ENCODE assay signal across 1 cellular context in the genomic region with DNA sequence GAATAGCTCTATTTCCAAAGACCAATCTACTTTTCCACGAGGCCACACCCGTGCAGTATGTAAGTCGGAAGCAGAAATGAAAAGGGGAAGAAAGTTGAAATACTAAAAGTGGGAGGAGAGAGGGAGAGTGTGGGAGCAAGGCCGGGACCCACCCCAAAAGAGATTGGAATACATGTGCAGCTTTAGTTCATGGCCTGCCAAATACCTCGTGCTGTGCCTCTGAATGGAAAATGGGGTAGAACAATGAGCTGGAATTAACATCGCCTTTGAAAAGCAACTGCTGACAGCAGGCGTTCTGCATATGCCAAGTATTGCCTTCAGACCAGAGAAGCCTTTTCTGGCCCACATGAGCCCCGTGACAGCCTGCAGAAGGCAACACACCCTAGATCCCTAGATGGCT.
A peak's percentile ranks its signal among the peaks of the same experiment; 100 is the strongest.
TF ChIP-seq lines count a peak whose summit lies in the region.

No MANE protein-coding gene starts in this region.

TF ChIP-seq in H1, 55 proteins besides CTCF, POLR2A, EP300 and RAD21:
- TF ChIP-seq CHD2 (IDR thresholded peaks at IDR 0.05; ENCODE audit: low read length) (no peak), CHD1 (IDR thresholded peaks at IDR 0.05; ENCODE audit: low read depth, low read length) (no peak), CREB1 (IDR thresholded peaks at IDR 0.05) (0 out of 2 replicates have a peak, but pooled peaks have one; percentile 36), RXRA (IDR thresholded peaks at IDR 0.05; ENCODE audit: insufficient read depth, low read depth, low read length) (no peak), HDAC6 (IDR thresholded peaks at IDR 0.05; ENCODE audit: low read depth, low read length) (no peak), TEAD4 (IDR thresholded peaks at IDR 0.05; ENCODE audit: low read depth, low read length) (peak; percentile 87), POLR2AphosphoS5 (IDR thresholded peaks at IDR 0.05; ENCODE audit: low read depth, low read length) (no peak), TAF1 (IDR thresholded peaks at IDR 0.05; ENCODE audit: low read depth, low read length) (no peak), BACH1 (IDR thresholded peaks at IDR 0.05; ENCODE audit: low read length) (no peak), HDAC2 (IDR thresholded peaks at IDR 0.05; ENCODE audit: borderline replicate concordance in 1 of 2, low read depth in 2 of 2, low read length in 2 of 2) (no peak), PHF8 (conservative IDR thresholded peaks at IDR 0.05; ENCODE audit: low read depth, low read length) (no peak), CBX8 (IDR thresholded peaks at IDR 0.05; ENCODE audit: borderline replicate concordance, low read depth, low read length) (no peak), GABPA (IDR thresholded peaks at IDR 0.05; ENCODE audit: borderline replicate concordance, insufficient read depth, low read length) (no peak), KDM1A (IDR thresholded peaks at IDR 0.05; ENCODE audit: borderline replicate concordance, low read length) (no peak), NANOG (IDR thresholded peaks at IDR 0.05; ENCODE audit: insufficient read depth, low read depth, low read length, poor library complexity, severe bottlenecking) (peak; percentile 99), ZNF274 (IDR thresholded peaks at IDR 0.05; ENCODE audit: borderline replicate concordance, extremely low read depth, low read length) (no peak), MAFK (IDR thresholded peaks at IDR 0.05; ENCODE audit: low read depth, low read length) (no peak), SUZ12 (IDR thresholded peaks at IDR 0.05; ENCODE audit: low read length) (no peak), SP1 (IDR thresholded peaks at IDR 0.05; ENCODE audit: low read depth, low read length) (no peak), KDM5A (IDR thresholded peaks at IDR 0.05; ENCODE audit: low read length) (no peak), YY1 (IDR thresholded peaks at IDR 0.05; ENCODE audit: low read depth, low read length) (peak; percentile 36; the same call in 1 of the 2 replicates), SP4 (IDR thresholded peaks at IDR 0.05; ENCODE audit: low read length) (0 out of 2 replicates have a peak, but pooled peaks have one; percentile 41), TAF7 (optimal IDR thresholded peaks at IDR 0.05; ENCODE audit: borderline replicate concordance, low read depth, low read length) (no peak), SAP30 (IDR thresholded peaks at IDR 0.05; ENCODE audit: insufficient read depth, insufficient replicate concordance, low read length) (no peak), SRF (IDR thresholded peaks at IDR 0.05; ENCODE audit: low read depth, low read length) (no peak), JUND (IDR thresholded peaks at IDR 0.05; ENCODE audit: low read length) (no peak), NRF1 (IDR thresholded peaks at IDR 0.05; ENCODE audit: low read depth, low read length) (no peak), TBP (IDR thresholded peaks at IDR 0.05; ENCODE audit: low read depth, low read length) (no peak), BCL11A (IDR thresholded peaks at IDR 0.05; ENCODE audit: low read depth in 2 of 2, low read length in 2 of 2) (no peak), RFX5 (IDR thresholded peaks at IDR 0.05; ENCODE audit: borderline replicate concordance, low read depth, low read length) (no peak), TCF12 (IDR thresholded peaks at IDR 0.05; ENCODE audit: low read depth, low read length) (no peak), CBX5 (IDR thresholded peaks at IDR 0.05; ENCODE audit: low read depth, low read length) (no peak), SIN3A (conservative IDR thresholded peaks at IDR 0.05 in 1 of 2, IDR thresholded peaks at IDR 0.05 in 1 of 2; ENCODE audit: low read depth in 1 of 2, low read length in 2 of 2) (peak in 1 of 2 experiments; percentile 66; a peak in 1 of 4 replicates), SP2 (IDR thresholded peaks at IDR 0.05; ENCODE audit: low read length) (no peak), RBBP5 (IDR thresholded peaks at IDR 0.05; ENCODE audit: borderline replicate concordance, low read depth, low read length) (no peak), CTBP2 (IDR thresholded peaks at IDR 0.05; ENCODE audit: borderline replicate concordance, insufficient read depth, insufficient read length, low read length) (peak; percentile 89), JUN (IDR thresholded peaks at IDR 0.05; ENCODE audit: low read depth, low read length) (no peak), GTF2F1 (IDR thresholded peaks at IDR 0.05; ENCODE audit: borderline replicate concordance, low read depth, low read length) (no peak), SIRT6 (IDR thresholded peaks at IDR 0.05; ENCODE audit: low read length) (no peak), BRCA1 (IDR thresholded peaks at IDR 0.05; ENCODE audit: low read depth, low read length) (no peak), POU5F1 (IDR thresholded peaks at IDR 0.05; ENCODE audit: low read depth, low read length) (no peak), CEBPB (IDR thresholded peaks at IDR 0.05; ENCODE audit: low read depth, low read length) (no peak), EZH2 (IDR thresholded peaks at IDR 0.05; ENCODE audit: low read depth, low read length, severe bottlenecking) (no peak), KDM4A (IDR thresholded peaks at IDR 0.05; ENCODE audit: low read depth, low read length, severe bottlenecking) (no peak), RNF2 (IDR thresholded peaks at IDR 0.05; ENCODE audit: borderline replicate concordance, low read depth, low read length, missing control alignments, poor library complexity, severe bottlenecking) (no peak)
- TF ChIP-seq, protein P1, sequence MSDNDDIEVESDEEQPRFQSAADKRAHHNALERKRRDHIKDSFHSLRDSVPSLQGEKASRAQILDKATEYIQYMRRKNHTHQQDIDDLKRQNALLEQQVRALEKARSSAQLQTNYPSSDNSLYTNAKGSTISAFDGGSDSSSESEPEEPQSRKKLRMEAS (IDR thresholded peaks at IDR 0.05) = peak; percentile 83
- TF ChIP-seq, protein P2, sequence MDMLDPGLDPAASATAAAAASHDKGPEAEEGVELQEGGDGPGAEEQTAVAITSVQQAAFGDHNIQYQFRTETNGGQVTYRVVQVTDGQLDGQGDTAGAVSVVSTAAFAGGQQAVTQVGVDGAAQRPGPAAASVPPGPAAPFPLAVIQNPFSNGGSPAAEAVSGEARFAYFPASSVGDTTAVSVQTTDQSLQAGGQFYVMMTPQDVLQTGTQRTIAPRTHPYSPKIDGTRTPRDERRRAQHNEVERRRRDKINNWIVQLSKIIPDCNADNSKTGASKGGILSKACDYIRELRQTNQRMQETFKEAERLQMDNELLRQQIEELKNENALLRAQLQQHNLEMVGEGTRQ (IDR thresholded peaks at IDR 0.05; ENCODE audit: low read length) = no peak
- TF ChIP-seq, protein P3, sequence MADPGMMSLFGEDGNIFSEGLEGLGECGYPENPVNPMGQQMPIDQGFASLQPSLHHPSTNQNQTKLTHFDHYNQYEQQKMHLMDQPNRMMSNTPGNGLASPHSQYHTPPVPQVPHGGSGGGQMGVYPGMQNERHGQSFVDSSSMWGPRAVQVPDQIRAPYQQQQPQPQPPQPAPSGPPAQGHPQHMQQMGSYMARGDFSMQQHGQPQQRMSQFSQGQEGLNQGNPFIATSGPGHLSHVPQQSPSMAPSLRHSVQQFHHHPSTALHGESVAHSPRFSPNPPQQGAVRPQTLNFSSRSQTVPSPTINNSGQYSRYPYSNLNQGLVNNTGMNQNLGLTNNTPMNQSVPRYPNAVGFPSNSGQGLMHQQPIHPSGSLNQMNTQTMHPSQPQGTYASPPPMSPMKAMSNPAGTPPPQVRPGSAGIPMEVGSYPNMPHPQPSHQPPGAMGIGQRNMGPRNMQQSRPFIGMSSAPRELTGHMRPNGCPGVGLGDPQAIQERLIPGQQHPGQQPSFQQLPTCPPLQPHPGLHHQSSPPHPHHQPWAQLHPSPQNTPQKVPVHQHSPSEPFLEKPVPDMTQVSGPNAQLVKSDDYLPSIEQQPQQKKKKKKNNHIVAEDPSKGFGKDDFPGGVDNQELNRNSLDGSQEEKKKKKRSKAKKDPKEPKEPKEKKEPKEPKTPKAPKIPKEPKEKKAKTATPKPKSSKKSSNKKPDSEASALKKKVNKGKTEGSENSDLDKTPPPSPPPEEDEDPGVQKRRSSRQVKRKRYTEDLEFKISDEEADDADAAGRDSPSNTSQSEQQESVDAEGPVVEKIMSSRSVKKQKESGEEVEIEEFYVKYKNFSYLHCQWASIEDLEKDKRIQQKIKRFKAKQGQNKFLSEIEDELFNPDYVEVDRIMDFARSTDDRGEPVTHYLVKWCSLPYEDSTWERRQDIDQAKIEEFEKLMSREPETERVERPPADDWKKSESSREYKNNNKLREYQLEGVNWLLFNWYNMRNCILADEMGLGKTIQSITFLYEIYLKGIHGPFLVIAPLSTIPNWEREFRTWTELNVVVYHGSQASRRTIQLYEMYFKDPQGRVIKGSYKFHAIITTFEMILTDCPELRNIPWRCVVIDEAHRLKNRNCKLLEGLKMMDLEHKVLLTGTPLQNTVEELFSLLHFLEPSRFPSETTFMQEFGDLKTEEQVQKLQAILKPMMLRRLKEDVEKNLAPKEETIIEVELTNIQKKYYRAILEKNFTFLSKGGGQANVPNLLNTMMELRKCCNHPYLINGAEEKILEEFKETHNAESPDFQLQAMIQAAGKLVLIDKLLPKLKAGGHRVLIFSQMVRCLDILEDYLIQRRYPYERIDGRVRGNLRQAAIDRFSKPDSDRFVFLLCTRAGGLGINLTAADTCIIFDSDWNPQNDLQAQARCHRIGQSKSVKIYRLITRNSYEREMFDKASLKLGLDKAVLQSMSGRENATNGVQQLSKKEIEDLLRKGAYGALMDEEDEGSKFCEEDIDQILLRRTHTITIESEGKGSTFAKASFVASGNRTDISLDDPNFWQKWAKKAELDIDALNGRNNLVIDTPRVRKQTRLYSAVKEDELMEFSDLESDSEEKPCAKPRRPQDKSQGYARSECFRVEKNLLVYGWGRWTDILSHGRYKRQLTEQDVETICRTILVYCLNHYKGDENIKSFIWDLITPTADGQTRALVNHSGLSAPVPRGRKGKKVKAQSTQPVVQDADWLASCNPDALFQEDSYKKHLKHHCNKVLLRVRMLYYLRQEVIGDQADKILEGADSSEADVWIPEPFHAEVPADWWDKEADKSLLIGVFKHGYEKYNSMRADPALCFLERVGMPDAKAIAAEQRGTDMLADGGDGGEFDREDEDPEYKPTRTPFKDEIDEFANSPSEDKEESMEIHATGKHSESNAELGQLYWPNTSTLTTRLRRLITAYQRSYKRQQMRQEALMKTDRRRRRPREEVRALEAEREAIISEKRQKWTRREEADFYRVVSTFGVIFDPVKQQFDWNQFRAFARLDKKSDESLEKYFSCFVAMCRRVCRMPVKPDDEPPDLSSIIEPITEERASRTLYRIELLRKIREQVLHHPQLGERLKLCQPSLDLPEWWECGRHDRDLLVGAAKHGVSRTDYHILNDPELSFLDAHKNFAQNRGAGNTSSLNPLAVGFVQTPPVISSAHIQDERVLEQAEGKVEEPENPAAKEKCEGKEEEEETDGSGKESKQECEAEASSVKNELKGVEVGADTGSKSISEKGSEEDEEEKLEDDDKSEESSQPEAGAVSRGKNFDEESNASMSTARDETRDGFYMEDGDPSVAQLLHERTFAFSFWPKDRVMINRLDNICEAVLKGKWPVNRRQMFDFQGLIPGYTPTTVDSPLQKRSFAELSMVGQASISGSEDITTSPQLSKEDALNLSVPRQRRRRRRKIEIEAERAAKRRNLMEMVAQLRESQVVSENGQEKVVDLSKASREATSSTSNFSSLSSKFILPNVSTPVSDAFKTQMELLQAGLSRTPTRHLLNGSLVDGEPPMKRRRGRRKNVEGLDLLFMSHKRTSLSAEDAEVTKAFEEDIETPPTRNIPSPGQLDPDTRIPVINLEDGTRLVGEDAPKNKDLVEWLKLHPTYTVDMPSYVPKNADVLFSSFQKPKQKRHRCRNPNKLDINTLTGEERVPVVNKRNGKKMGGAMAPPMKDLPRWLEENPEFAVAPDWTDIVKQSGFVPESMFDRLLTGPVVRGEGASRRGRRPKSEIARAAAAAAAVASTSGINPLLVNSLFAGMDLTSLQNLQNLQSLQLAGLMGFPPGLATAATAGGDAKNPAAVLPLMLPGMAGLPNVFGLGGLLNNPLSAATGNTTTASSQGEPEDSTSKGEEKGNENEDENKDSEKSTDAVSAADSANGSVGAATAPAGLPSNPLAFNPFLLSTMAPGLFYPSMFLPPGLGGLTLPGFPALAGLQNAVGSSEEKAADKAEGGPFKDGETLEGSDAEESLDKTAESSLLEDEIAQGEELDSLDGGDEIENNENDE (IDR thresholded peaks at IDR 0.05; ENCODE audit: insufficient replicate concordance, low read length) = no peak
- TF ChIP-seq, protein P4, sequence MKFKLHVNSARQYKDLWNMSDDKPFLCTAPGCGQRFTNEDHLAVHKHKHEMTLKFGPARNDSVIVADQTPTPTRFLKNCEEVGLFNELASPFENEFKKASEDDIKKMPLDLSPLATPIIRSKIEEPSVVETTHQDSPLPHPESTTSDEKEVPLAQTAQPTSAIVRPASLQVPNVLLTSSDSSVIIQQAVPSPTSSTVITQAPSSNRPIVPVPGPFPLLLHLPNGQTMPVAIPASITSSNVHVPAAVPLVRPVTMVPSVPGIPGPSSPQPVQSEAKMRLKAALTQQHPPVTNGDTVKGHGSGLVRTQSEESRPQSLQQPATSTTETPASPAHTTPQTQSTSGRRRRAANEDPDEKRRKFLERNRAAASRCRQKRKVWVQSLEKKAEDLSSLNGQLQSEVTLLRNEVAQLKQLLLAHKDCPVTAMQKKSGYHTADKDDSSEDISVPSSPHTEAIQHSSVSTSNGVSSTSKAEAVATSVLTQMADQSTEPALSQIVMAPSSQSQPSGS (IDR thresholded peaks at IDR 0.05; ENCODE audit: low read length) = no peak
- TF ChIP-seq, protein P5, sequence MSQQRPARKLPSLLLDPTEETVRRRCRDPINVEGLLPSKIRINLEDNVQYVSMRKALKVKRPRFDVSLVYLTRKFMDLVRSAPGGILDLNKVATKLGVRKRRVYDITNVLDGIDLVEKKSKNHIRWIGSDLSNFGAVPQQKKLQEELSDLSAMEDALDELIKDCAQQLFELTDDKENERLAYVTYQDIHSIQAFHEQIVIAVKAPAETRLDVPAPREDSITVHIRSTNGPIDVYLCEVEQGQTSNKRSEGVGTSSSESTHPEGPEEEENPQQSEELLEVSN (IDR thresholded peaks at IDR 0.05) = peak; percentile 77
